In the genomic region with DNA sequence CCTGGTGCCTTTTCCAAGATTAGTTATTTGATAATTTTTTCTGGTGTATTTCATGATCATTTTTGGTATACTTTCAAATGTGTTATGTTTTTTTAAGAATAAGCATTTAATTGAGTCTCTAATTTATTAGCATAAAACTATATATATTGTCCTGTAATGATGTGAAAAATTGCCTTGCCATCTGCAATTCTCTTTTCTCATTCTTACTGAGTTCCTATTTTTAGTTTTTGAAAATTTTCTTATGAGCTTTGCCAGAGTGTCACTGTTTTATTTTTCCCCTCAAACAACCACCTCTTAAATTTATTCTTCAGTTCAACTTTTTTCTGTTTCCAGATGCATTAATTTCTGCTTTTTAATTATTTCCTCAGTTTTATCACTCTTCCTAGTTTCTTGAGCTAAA, we compare ENCODE assay signal across 21 cellular contexts. TPM values are rescaled to one million over a fixed set of nuclear protein-coding genes. Genes with fewer than 3 reads are reported as not detected.
A peak's percentile ranks its signal among the peaks of the same experiment; 100 is the strongest.
DNase-seq lines count a peak whose midpoint lies in the region; ATAC-seq, FAIRE-seq and TF ChIP-seq lines count a peak whose summit lies in the region.
"Had no signal": no experiment of that assay in that cellular context is flagged by ENCODE, and none has a peak within 500 bp of the region (broad histone marks: within the 10 kb centered on the region; RNA-seq: fewer than 3 reads in every experiment).

No MANE protein-coding gene starts in this region.

- H3K4me3 Mint-ChIP-seq in activated naive CD4-positive, alpha-beta T cell treated with anti-CD3 and anti-CD28 coated beads, Interleukin-2, amount 50 U/mL, for 24 hours, result no peak overlapping the region
- no peak overlapping the region for H3K4me3 Mint-ChIP-seq in activated naive CD4-positive, alpha-beta T cell treated with anti-CD3 and anti-CD28 coated beads, Interleukin-2, amount 10 ng/mL, durations not matched to agents 7 days and 5 days
- H3K4me3 Mint-ChIP-seq in activated CD8-positive, alpha-beta T cell treated with anti-CD3 and anti-CD28 coated beads, Interleukin-2, amount 10 ng/mL, durations not matched to agents 7 days and 5 days, result no peak overlapping the region
- no peak overlapping the region for H3K4me3 Mint-ChIP-seq in stimulated activated effector memory CD8-positive, alpha-beta T cell treated with anti-CD3 and anti-CD28 coated beads, Interleukin-12 subunit alpha, Interleukin-12 subunit beta, amount 100 ng/mL, for 72 hours
- H3K4me3 Mint-ChIP-seq: H9 had no signal

- in situ Hi-C loops in GM23248 (cut with MboI), result no loop called here

- no peak overlapping the region for H3K27ac ChIP-seq in GM23248
- no peak overlapping the region for H3K27ac ChIP-seq in small intestine (ENCODE audit: low read depth in 1 of 2, low read length in 1 of 2)
- H3K27ac ChIP-seq: BLaER1 treated with 17β-estradiol and CSF1 and Interleukin-3, amounts not matched to agents 10 nM and 100 nM; PC-9; SJSA1 had no signal

- no peaks in the 10 kb centered on the region for H3K27me3 Mint-ChIP-seq in activated naive CD4-positive, alpha-beta T cell treated with anti-CD3 and anti-CD28 coated beads, Interleukin-2, amount 50 U/mL, for 24 hours
- no peaks in the 10 kb centered on the region for H3K27me3 Mint-ChIP-seq in activated naive CD4-positive, alpha-beta T cell treated with anti-CD3 and anti-CD28 coated beads, Interleukin-2, amount 10 ng/mL, durations not matched to agents 7 days and 5 days
- H3K27me3 Mint-ChIP-seq in activated CD8-positive, alpha-beta T cell treated with anti-CD3 and anti-CD28 coated beads, Interleukin-2, amount 10 ng/mL, durations not matched to agents 7 days and 5 days (ENCODE audit: low read depth), result no peaks in the 10 kb centered on the region

- peak overlapping the region; percentile 2 for H3K9ac ChIP-seq in Loucy (ENCODE audit: low read depth, low read length, poor library complexity, severe bottlenecking)
- no peak overlapping the region for H3K9ac ChIP-seq in GM23248
- H3K9ac ChIP-seq: BLaER1 treated with 17β-estradiol and CSF1 and Interleukin-3, amounts not matched to agents 10 nM and 100 nM had no signal

- H4K20me1 ChIP-seq in Loucy (ENCODE audit: insufficient read depth, low read length, poor library complexity, severe bottlenecking), result no peaks in the 10 kb centered on the region
- no peaks in the 10 kb centered on the region for H4K20me1 ChIP-seq in GM23248 (ENCODE audit: insufficient read depth)

- H3K9me3 Mint-ChIP-seq in activated naive CD4-positive, alpha-beta T cell treated with anti-CD3 and anti-CD28 coated beads, Interleukin-2, amount 50 U/mL, for 24 hours, result peaks cover 5% of the 10 kb centered on the region
- no peaks in the 10 kb centered on the region for H3K9me3 Mint-ChIP-seq in activated naive CD4-positive, alpha-beta T cell treated with anti-CD3 and anti-CD28 coated beads, Interleukin-2, amount 10 ng/mL, durations not matched to agents 7 days and 5 days
- no peaks in the 10 kb centered on the region for H3K9me3 Mint-ChIP-seq in activated CD8-positive, alpha-beta T cell treated with anti-CD3 and anti-CD28 coated beads, Interleukin-2, amount 10 ng/mL, durations not matched to agents 7 days and 5 days (ENCODE audit: insufficient read depth)
- H3K9me3 Mint-ChIP-seq in stimulated activated effector memory CD8-positive, alpha-beta T cell treated with anti-CD3 and anti-CD28 coated beads, Interleukin-12 subunit alpha, Interleukin-12 subunit beta, amount 100 ng/mL, for 72 hours, result no peaks in the 10 kb centered on the region
- H3K9me3 Mint-ChIP-seq: H9 had no signal

- peak overlapping the region; percentile 26 for H3K27ac Mint-ChIP-seq in activated naive CD4-positive, alpha-beta T cell treated with anti-CD3 and anti-CD28 coated beads, Interleukin-2, amount 50 U/mL, for 24 hours
- H3K27ac Mint-ChIP-seq in activated naive CD4-positive, alpha-beta T cell treated with anti-CD3 and anti-CD28 coated beads, Interleukin-2, amount 10 ng/mL, durations not matched to agents 7 days and 5 days, result no peak overlapping the region
- peak overlapping the region; percentile 14 for H3K27ac Mint-ChIP-seq in activated CD8-positive, alpha-beta T cell treated with anti-CD3 and anti-CD28 coated beads, Interleukin-2, amount 10 ng/mL, durations not matched to agents 7 days and 5 days
- peak overlapping the region; percentile 38 for H3K27ac Mint-ChIP-seq in stimulated activated effector memory CD8-positive, alpha-beta T cell treated with anti-CD3 and anti-CD28 coated beads, Interleukin-12 subunit alpha, Interleukin-12 subunit beta, amount 100 ng/mL, for 72 hours
- H3K27ac Mint-ChIP-seq: H9 had no signal

- H3K9me3 ChIP-seq in Loucy (ENCODE audit: insufficient read depth, low read depth, low read length) (no peaks in the 10 kb centered on the region), GM23248 (ENCODE audit: low read depth) (no peaks in the 10 kb centered on the region), small intestine (ENCODE audit: control insufficient read depth, low read depth) (no peaks in the 10 kb centered on the region)
- H3K9me3 ChIP-seq: BLaER1 treated with 17β-estradiol and CSF1 and Interleukin-3, amounts not matched to agents 10 nM and 100 nM; SJSA1 had no signal

- FAIRE-seq in small intestine (lab: Jason Lieb, UNC), result no peak

- no peak for TF ChIP-seq CTCF in Loucy (conservative IDR thresholded peaks at IDR 0.05; ENCODE audit: low read length)

- H3K36me3 ChIP-seq in Loucy (ENCODE audit: insufficient read depth, low read length) (0 out of 2 replicates have a peak, but pooled peaks cover 5% of the 10 kb centered on the region), GM23248 (ENCODE audit: low read depth) (no peaks in the 10 kb centered on the region), small intestine (ENCODE audit: control insufficient read depth in 2 of 2, insufficient read depth in 2 of 2, low read length in 2 of 2) (no peaks in the 10 kb centered on the region)
- H3K36me3 ChIP-seq: SJSA1 had no signal

- peaks cover 11% of the 10 kb centered on the region for H3K36me3 Mint-ChIP-seq in activated naive CD4-positive, alpha-beta T cell treated with anti-CD3 and anti-CD28 coated beads, Interleukin-2, amount 50 U/mL, for 24 hours
- H3K36me3 Mint-ChIP-seq in activated naive CD4-positive, alpha-beta T cell treated with anti-CD3 and anti-CD28 coated beads, Interleukin-2, amount 10 ng/mL, durations not matched to agents 7 days and 5 days, result peaks cover 38% of the 10 kb centered on the region
- peaks cover 36% of the 10 kb centered on the region for H3K36me3 Mint-ChIP-seq in activated CD8-positive, alpha-beta T cell treated with anti-CD3 and anti-CD28 coated beads, Interleukin-2, amount 10 ng/mL, durations not matched to agents 7 days and 5 days (ENCODE audit: low read depth)
- H3K36me3 Mint-ChIP-seq in stimulated activated effector memory CD8-positive, alpha-beta T cell treated with anti-CD3 and anti-CD28 coated beads, Interleukin-12 subunit alpha, Interleukin-12 subunit beta, amount 100 ng/mL, for 72 hours, result peaks cover 19% of the 10 kb centered on the region

- H3K27me3 ChIP-seq in Loucy (ENCODE audit: insufficient read depth, low read length, poor library complexity, severe bottlenecking) (no peaks in the 10 kb centered on the region), GM23248 (replicated peaks; ENCODE audit: insufficient read depth) (no peaks in the 10 kb centered on the region), small intestine (ENCODE audit: control insufficient read depth in 2 of 2, insufficient read depth in 2 of 2, low read length in 2 of 2) (no peaks in the 10 kb centered on the region)
- H3K27me3 ChIP-seq: BLaER1 treated with 17β-estradiol and CSF1 and Interleukin-3, amounts not matched to agents 10 nM and 100 nM; SJSA1 had no signal

- H3K4me3 ChIP-seq in Loucy (ENCODE audit: low read length, poor library complexity, severe bottlenecking) (no peak overlapping the region), GM23248 (no peak overlapping the region), small intestine (ENCODE audit: low read depth in 1 of 2, low read length in 2 of 2) (no peak overlapping the region)
- H3K4me3 ChIP-seq: BLaER1 treated with 17β-estradiol and CSF1 and Interleukin-3, amounts not matched to agents 10 nM and 100 nM; PC-9; SJSA1 had no signal

- H3K9me2 ChIP-seq in Loucy (replicated peaks; ENCODE audit: low read depth, low read length) (no peaks in the 10 kb centered on the region), GM23248 (ENCODE audit: insufficient read depth) (no peaks in the 10 kb centered on the region)

- DNase-seq in activated naive CD4-positive, alpha-beta T cell treated with anti-CD3 and anti-CD28 coated beads, Interleukin-2, amount 10 ng/mL, durations not matched to agents 7 days and 5 days, result no peak
- no peak for DNase-seq in activated CD8-positive, alpha-beta T cell treated with anti-CD3 and anti-CD28 coated beads, Interleukin-2, amount 10 ng/mL, durations not matched to agents 7 days and 5 days
- no peak for DNase-seq in stimulated activated effector memory CD8-positive, alpha-beta T cell treated with anti-CD3 and anti-CD28 coated beads, Interleukin-12 subunit alpha, Interleukin-12 subunit beta, amount 100 ng/mL, for 72 hours (ENCODE audit: low spot score in 2 of 2)
- no peak for DNase-seq in middle frontal gyrus (ENCODE audit: extremely low spot score, low spot score)
- DNase-seq in GM23248, result no peak
- DNase-seq in small intestine, result no peak
- DNase-seq: DMS153, H9, Kasumi-1, NCI-H1417, NCI-H2029, NCI-H2171, NCI-H446 treated with DMSO at 0.1 percent for 48 hours, NCI-H748 treated with DMSO at 0.1 percent for 48 hours, PC-9 had no signal

- peaks cover 52% of the 10 kb centered on the region for H3K4me1 ChIP-seq in Loucy (ENCODE audit: insufficient read depth, low read length, poor library complexity, severe bottlenecking)
- H3K4me1 ChIP-seq in GM23248 (ENCODE audit: insufficient read depth), result no peaks in the 10 kb centered on the region
- no peaks in the 10 kb centered on the region for H3K4me1 ChIP-seq in small intestine (ENCODE audit: control insufficient read depth in 2 of 2, insufficient read depth in 1 of 2, low read depth in 1 of 2, low read length in 1 of 2)
- H3K4me1 ChIP-seq: SJSA1 had no signal

- H2AFZ ChIP-seq in Loucy (ENCODE audit: low read length) (no peak overlapping the region), GM23248 (no peak overlapping the region)
- H2AFZ ChIP-seq: PC-9 had no signal

- H3K79me2 ChIP-seq in Loucy (ENCODE audit: insufficient read depth, low read length) (peaks cover 71% of the 10 kb centered on the region), GM23248 (ENCODE audit: insufficient read depth) (no peaks in the 10 kb centered on the region)

- POLR2A ChIA-PET in activated CD8-positive, alpha-beta T cell treated with anti-CD3 and anti-CD28 coated beads, Interleukin-2, amount 10 ng/mL, durations not matched to agents 7 days and 5 days (lab: Charles Lee), result no interaction called here

- H3K4me2 ChIP-seq in Loucy (ENCODE audit: low read depth, low read length, poor library complexity, severe bottlenecking), result peak overlapping the region; percentile 4
- H3K4me2 ChIP-seq in GM23248 (ENCODE audit: unreplicated experiment), result no peak overlapping the region
- H3K4me2 ChIP-seq: PC-9 had no signal

- H3F3A ChIP-seq in Loucy (ENCODE audit: low read depth), result peaks cover 4% of the 10 kb centered on the region; the same call in 1 of the 2 replicates
- H3F3A ChIP-seq in GM23248 (ENCODE audit: insufficient read depth), result no peaks in the 10 kb centered on the region

- ATAC-seq in activated CD8-positive, alpha-beta T cell treated with anti-CD3 and anti-CD28 coated beads, Interleukin-2, amount 10 ng/mL, durations not matched to agents 7 days and 5 days, result no peak
- no peak for ATAC-seq in stimulated activated effector memory CD8-positive, alpha-beta T cell treated with anti-CD3 and anti-CD28 coated beads, Interleukin-12 subunit alpha, Interleukin-12 subunit beta, amount 100 ng/mL, for 72 hours

- CTCF ChIA-PET in activated naive CD4-positive, alpha-beta T cell treated with anti-CD3 and anti-CD28 coated beads, Interleukin-2, amount 10 ng/mL, durations not matched to agents 7 days and 5 days (lab: Charles Lee), result no interaction called here
- CTCF ChIA-PET in activated CD8-positive, alpha-beta T cell treated with anti-CD3 and anti-CD28 coated beads, Interleukin-2, amount 10 ng/mL, durations not matched to agents 7 days and 5 days (lab: Charles Lee), result no interaction called here

- H3K4me1 Mint-ChIP-seq in activated naive CD4-positive, alpha-beta T cell treated with anti-CD3 and anti-CD28 coated beads, Interleukin-2, amount 50 U/mL, for 24 hours, result peaks cover 74% of the 10 kb centered on the region
- H3K4me1 Mint-ChIP-seq in activated naive CD4-positive, alpha-beta T cell treated with anti-CD3 and anti-CD28 coated beads, Interleukin-2, amount 10 ng/mL, durations not matched to agents 7 days and 5 days, result peaks cover 23% of the 10 kb centered on the region
- H3K4me1 Mint-ChIP-seq in activated CD8-positive, alpha-beta T cell treated with anti-CD3 and anti-CD28 coated beads, Interleukin-2, amount 10 ng/mL, durations not matched to agents 7 days and 5 days (ENCODE audit: low read depth), result peaks cover 32% of the 10 kb centered on the region
- peaks cover 52% of the 10 kb centered on the region for H3K4me1 Mint-ChIP-seq in stimulated activated effector memory CD8-positive, alpha-beta T cell treated with anti-CD3 and anti-CD28 coated beads, Interleukin-12 subunit alpha, Interleukin-12 subunit beta, amount 100 ng/mL, for 72 hours

RNA-seq across cellular contexts. Expression of a gene that starts 59.3 kb away (rescaled TPM):
- 100 to 1,000 TPM; 101 to 105 TPM for total RNA-seq in activated CD8-positive, alpha-beta T cell treated with anti-CD3 and anti-CD28 coated beads, Interleukin-2, amount 10 ng/mL, durations not matched to agents 7 days and 5 days
- not detected in 2 replicates for total RNA-seq in GM23248 (2014; rRNA removed; shearing (Covaris generic))
- polyA plus RNA-seq in GM23248 (2016; fragmentation: Nextera tagmentation; extraction: Ambion mirVana) (not detected in 2 replicates), small intestine (1 to 10 TPM; 2.3 to 5.1 (median 2.9) TPM)
- total RNA-seq: A172, HT-29, PC-9 had no signal

Comparison
In these comparisons a context has a peak if more than half of its experiments do, and no peak if none do; other contexts are left out.
1. RNA of a gene that starts 59.3 kb away (total RNA-seq): 101 to 105 TPM in activated CD8-positive, alpha-beta T cell treated with anti-CD3 and anti-CD28 coated beads, Interleukin-2, amount 10 ng/mL, durations not matched to agents 7 days and 5 days; not detected in GM23248; every median in the first group is over 100 times any median in the second.